In the genomic region with DNA sequence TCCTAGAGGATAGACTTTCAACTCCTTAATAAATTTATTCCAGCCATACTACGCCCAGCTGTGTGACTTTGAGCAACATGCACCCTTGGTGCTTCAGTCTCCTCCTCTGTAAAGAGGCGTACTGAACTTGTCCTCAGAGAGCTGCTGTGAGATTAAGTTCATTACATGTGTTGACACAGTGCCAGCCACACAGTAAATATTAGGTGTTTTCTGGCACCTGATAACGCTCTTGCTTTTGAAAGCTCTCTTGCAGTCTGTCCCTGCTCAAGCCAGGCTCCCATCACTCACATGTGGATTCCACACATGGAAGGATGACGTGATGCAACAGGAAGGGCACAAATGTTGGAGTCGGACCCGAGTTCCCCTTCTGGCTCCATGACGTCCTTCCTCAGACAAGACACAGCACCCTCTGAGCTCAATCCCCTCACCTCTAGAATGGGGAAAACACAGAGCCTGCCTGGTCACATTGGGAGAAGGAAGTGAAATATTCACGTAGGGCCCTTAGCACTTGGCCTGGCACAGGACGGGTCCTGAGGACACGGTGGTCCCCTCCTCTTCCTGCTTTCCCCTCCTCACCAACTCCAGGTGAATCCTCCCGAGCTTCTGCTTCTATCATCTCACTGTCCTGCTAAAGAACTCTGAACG, we compare ENCODE assay signal across 20 cellular contexts. TPM values are rescaled to one million over a fixed set of nuclear protein-coding genes. Genes with fewer than 3 reads are reported as not detected.
"Had no signal": no experiment of that assay in that cellular context is flagged by ENCODE, and none has a peak within 500 bp of the region (broad histone marks: within the 10 kb centered on the region; RNA-seq: fewer than 3 reads in every experiment).

No MANE protein-coding gene starts in this region.

- H3K4me3 ChIP-seq: hepatocyte, lung, prostate gland, testis had no signal

- H2AFZ ChIP-seq: hepatocyte had no signal

- H3K36me3 ChIP-seq: prostate gland had no signal

- H3K9me3 ChIP-seq: prostate gland, testis had no signal

- DNase-seq: activated CD4-positive, CD25-positive, alpha-beta regulatory T cell; activated CD8-positive, alpha-beta memory T cell treated with anti-CD3 and anti-CD28 coated beads for 24 hours; activated gamma-delta T cell treated with Interleukin-2 at 50 U/mL for 16 hours; activated T-cell treated with anti-CD3 and anti-CD28 coated beads, Interleukin-2, amount 50 U/mL, for 72 hours; foreskin keratinocyte; left cardiac atrium; nucleus accumbens; right cardiac atrium; T-cell; testis had no signal

- H3K4me2 ChIP-seq: hepatocyte had no signal

- H3K27me3 Mint-ChIP-seq: activated naive CD8-positive, alpha-beta T cell; T-cell; type B pancreatic cell had no signal

- H3K4me3 Mint-ChIP-seq: activated naive CD8-positive, alpha-beta T cell; activated T-cell treated with anti-CD3 and anti-CD28 coated beads, Interleukin-2, amount 50 U/mL, for 72 hours; mesothelial cell of epicardium; nephron; T-cell; type B pancreatic cell had no signal

- H3K27me3 ChIP-seq: foreskin keratinocyte, hepatocyte, testis had no signal

- H3K27ac ChIP-seq: epithelial cell of prostate, foreskin keratinocyte, hepatocyte, prostate gland, testis had no signal

- H3K4me1 ChIP-seq: prostate gland, testis had no signal

- H3K27ac Mint-ChIP-seq: activated naive CD8-positive, alpha-beta T cell; activated T-cell treated with anti-CD3 and anti-CD28 coated beads, Interleukin-2, amount 50 U/mL, for 72 hours; mesothelial cell of epicardium; nephron; T-cell; type B pancreatic cell had no signal

- H3K9me3 Mint-ChIP-seq: activated T-cell treated with anti-CD3 and anti-CD28 coated beads, Interleukin-2, amount 50 U/mL, for 72 hours; T-cell; type B pancreatic cell had no signal

- ATAC-seq: activated T-cell treated with anti-CD3 and anti-CD28 coated beads, Interleukin-2, amount 50 U/mL, for 72 hours; foreskin keratinocyte; left cardiac atrium; T-cell had no signal

- H3K4me1 Mint-ChIP-seq: nephron, T-cell had no signal

RNA-seq across cellular contexts. Expression of gene IFNLR1, which starts 7.7 kb away (rescaled TPM):
- total RNA-seq: skeletal muscle tissue had no signal

RNA-seq across cellular contexts. Expression of gene IL22RA1, which starts 36.4 kb away (rescaled TPM):
- total RNA-seq: activated T-cell treated with anti-CD3 and anti-CD28 coated beads, Interleukin-2, amount 50 U/mL, for 72 hours; dermis microvascular lymphatic vessel endothelial cell; skeletal muscle tissue had no signal
